In the genomic region with DNA sequence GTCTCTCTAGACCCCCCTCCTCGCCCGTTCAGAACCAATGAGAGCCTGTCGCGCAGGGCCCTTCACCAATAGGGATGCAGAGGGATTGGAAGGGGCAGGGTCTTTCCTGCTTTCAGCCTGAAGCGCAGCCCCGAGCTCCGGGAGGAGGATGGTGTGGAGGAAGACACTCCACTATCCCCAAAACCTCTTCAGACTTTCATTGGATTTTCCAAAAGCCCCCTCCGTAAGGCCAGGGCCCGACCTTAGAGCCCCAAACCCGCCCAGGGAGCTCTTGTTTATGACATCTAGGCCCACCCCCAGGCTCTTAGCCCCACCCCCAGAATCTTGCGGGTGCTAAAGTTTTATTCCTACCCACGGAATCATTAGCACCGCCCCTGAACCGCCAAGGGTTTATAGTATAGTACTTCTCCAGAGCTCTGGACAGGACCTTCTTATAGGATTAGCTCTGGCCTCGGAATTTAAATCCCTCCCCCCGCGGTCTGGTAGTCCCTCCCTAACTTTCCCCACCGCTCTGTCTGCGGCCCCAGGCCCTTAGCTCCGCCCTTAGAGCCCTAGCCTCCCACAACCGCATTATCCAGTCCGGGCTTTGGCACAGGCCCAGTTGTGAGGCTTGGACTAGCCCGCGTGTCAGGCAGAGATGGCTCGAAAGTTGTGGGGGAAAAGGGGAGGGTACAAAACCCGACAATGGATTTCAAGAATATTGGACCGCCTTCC, we compare ENCODE assay signal across 1 cellular context.
A peak's percentile ranks its signal among the peaks of the same experiment; 100 is the strongest.
TF ChIP-seq lines count a peak whose summit lies in the region.

No MANE protein-coding gene starts in this region.

TF ChIP-seq in HepG2, 621 proteins besides CTCF, POLR2A, EP300 and RAD21 (continues in another document):
- TF ChIP-seq GFI1 (CRISPR knock-in tag; IDR thresholded peaks at IDR 0.05; ENCODE audit: borderline replicate concordance) (no peak), SAP130 (CRISPR knock-in tag; IDR thresholded peaks at IDR 0.05; ENCODE audit: low read depth) (peak; percentile 36; the same call in 1 of the 2 replicates), ZNF451 (CRISPR knock-in tag; IDR thresholded peaks at IDR 0.05) (no peak), MIER3 (CRISPR knock-in tag; IDR thresholded peaks at IDR 0.05; ENCODE audit: borderline replicate concordance) (no peak), ZNF205 (CRISPR knock-in tag; IDR thresholded peaks at IDR 0.05) (0 out of 2 replicates have a peak, but pooled peaks have one; percentile 22), NFYB (CRISPR knock-in tag; IDR thresholded peaks at IDR 0.05) (peak; percentile 37; the same call in 1 of the 2 replicates), ZKSCAN1 (IDR thresholded peaks at IDR 0.05; ENCODE audit: low read length) (no peak), ZNF652 (CRISPR knock-in tag; IDR thresholded peaks at IDR 0.05; ENCODE audit: borderline replicate concordance, low read depth) (no peak), ISL2 (CRISPR knock-in tag; IDR thresholded peaks at IDR 0.05) (no peak), KDM5B (CRISPR knock-in tag; IDR thresholded peaks at IDR 0.05; ENCODE audit: borderline replicate concordance) (no peak), RCOR2 (CRISPR knock-in tag; IDR thresholded peaks at IDR 0.05) (peak; percentile 59; the same call in 1 of the 2 replicates), ZNF703 (CRISPR knock-in tag; IDR thresholded peaks at IDR 0.05; ENCODE audit: borderline replicate concordance) (no peak), BORCS8-MEF2B (CRISPR knock-in tag; IDR thresholded peaks at IDR 0.05) (no peak), ZNF136 (CRISPR knock-in tag; IDR thresholded peaks at IDR 0.05; ENCODE audit: low read depth) (no peak), MYC (CRISPR knock-in tag; IDR thresholded peaks at IDR 0.05; ENCODE audit: borderline replicate concordance) (no peak; the same call in 1 of the 2 replicates), XRCC5 (optimal IDR thresholded peaks at IDR 0.05; ENCODE audit: low read length) (peak; percentile 49), ZNF331 (CRISPR knock-in tag; IDR thresholded peaks at IDR 0.05) (0 out of 2 replicates have a peak, but pooled peaks have one; percentile 17), ZFP36L2 (CRISPR knock-in tag; IDR thresholded peaks at IDR 0.05) (no peak), XBP1 (CRISPR knock-in tag; IDR thresholded peaks at IDR 0.05) (peak; percentile 84; the same call in 1 of the 2 replicates), CBFB (CRISPR knock-in tag; IDR thresholded peaks at IDR 0.05) (0 out of 2 replicates have a peak, but pooled peaks have one; percentile 33), CAMTA2 (CRISPR knock-in tag; IDR thresholded peaks at IDR 0.05; ENCODE audit: borderline replicate concordance) (no peak), ZNF484 (CRISPR knock-in tag; IDR thresholded peaks at IDR 0.05; ENCODE audit: borderline replicate concordance, low read depth) (no peak), ZMYM3 (CRISPR knock-in tag; IDR thresholded peaks at IDR 0.05) (peak; percentile 98), ZBTB7B (CRISPR knock-in tag; IDR thresholded peaks at IDR 0.05) (no peak), NRL (CRISPR knock-in tag; IDR thresholded peaks at IDR 0.05; ENCODE audit: borderline replicate concordance) (no peak), ZNF430 (CRISPR knock-in tag; IDR thresholded peaks at IDR 0.05) (no peak), ZNF383 (CRISPR knock-in tag; IDR thresholded peaks at IDR 0.05; ENCODE audit: borderline replicate concordance) (no peak), MTA1 (CRISPR knock-in tag; IDR thresholded peaks at IDR 0.05; ENCODE audit: borderline replicate concordance) (no peak), ZKSCAN5 (CRISPR knock-in tag; IDR thresholded peaks at IDR 0.05) (no peak)
- TF ChIP-seq, protein P1, sequence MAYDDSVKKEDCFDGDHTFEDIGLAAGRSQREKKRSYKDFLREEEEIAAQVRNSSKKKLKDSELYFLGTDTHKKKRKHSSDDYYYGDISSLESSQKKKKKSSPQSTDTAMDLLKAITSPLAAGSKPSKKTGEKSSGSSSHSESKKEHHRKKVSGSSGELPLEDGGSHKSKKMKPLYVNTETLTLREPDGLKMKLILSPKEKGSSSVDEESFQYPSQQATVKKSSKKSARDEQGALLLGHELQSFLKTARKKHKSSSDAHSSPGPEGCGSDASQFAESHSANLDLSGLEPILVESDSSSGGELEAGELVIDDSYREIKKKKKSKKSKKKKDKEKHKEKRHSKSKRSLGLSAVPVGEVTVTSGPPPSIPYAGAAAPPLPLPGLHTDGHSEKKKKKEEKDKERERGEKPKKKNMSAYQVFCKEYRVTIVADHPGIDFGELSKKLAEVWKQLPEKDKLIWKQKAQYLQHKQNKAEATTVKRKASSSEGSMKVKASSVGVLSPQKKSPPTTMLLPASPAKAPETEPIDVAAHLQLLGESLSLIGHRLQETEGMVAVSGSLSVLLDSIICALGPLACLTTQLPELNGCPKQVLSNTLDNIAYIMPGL (CRISPR knock-in tag; IDR thresholded peaks at IDR 0.05; ENCODE audit: borderline replicate concordance in 1 of 2, low read depth in 1 of 2): no peak
- TF ChIP-seq, protein P2, sequence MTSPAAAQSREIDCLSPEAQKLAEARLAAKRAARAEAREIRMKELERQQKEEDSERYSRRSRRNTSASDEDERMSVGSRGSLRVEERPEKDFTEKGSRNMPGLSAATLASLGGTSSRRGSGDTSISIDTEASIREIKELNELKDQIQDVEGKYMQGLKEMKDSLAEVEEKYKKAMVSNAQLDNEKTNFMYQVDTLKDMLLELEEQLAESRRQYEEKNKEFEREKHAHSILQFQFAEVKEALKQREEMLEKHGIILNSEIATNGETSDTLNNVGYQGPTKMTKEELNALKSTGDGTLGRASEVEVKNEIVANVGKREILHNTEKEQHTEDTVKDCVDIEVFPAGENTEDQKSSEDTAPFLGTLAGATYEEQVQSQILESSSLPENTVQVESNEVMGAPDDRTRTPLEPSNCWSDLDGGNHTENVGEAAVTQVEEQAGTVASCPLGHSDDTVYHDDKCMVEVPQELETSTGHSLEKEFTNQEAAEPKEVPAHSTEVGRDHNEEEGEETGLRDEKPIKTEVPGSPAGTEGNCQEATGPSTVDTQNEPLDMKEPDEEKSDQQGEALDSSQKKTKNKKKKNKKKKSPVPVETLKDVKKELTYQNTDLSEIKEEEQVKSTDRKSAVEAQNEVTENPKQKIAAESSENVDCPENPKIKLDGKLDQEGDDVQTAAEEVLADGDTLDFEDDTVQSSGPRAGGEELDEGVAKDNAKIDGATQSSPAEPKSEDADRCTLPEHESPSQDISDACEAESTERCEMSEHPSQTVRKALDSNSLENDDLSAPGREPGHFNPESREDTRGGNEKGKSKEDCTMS (CRISPR knock-in tag; conservative IDR thresholded peaks at IDR 0.05): no peak
- TF ChIP-seq, protein P3, sequence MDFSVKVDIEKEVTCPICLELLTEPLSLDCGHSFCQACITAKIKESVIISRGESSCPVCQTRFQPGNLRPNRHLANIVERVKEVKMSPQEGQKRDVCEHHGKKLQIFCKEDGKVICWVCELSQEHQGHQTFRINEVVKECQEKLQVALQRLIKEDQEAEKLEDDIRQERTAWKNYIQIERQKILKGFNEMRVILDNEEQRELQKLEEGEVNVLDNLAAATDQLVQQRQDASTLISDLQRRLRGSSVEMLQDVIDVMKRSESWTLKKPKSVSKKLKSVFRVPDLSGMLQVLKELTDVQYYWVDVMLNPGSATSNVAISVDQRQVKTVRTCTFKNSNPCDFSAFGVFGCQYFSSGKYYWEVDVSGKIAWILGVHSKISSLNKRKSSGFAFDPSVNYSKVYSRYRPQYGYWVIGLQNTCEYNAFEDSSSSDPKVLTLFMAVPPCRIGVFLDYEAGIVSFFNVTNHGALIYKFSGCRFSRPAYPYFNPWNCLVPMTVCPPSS (IDR thresholded peaks at IDR 0.05): no peak
- TF ChIP-seq, protein P4, sequence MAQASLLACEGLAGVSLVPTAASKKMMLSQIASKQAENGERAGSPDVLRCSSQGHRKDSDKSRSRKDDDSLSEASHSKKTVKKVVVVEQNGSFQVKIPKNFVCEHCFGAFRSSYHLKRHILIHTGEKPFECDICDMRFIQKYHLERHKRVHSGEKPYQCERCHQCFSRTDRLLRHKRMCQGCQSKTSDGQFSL (CRISPR knock-in tag; IDR thresholded peaks at IDR 0.05): no peak
- TF ChIP-seq, protein P5, sequence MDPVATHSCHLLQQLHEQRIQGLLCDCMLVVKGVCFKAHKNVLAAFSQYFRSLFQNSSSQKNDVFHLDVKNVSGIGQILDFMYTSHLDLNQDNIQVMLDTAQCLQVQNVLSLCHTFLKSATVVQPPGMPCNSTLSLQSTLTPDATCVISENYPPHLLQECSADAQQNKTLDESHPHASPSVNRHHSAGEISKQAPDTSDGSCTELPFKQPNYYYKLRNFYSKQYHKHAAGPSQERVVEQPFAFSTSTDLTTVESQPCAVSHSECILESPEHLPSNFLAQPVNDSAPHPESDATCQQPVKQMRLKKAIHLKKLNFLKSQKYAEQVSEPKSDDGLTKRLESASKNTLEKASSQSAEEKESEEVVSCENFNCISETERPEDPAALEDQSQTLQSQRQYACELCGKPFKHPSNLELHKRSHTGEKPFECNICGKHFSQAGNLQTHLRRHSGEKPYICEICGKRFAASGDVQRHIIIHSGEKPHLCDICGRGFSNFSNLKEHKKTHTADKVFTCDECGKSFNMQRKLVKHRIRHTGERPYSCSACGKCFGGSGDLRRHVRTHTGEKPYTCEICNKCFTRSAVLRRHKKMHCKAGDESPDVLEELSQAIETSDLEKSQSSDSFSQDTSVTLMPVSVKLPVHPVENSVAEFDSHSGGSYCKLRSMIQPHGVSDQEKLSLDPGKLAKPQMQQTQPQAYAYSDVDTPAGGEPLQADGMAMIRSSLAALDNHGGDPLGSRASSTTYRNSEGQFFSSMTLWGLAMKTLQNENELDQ (CRISPR knock-in tag; IDR thresholded peaks at IDR 0.05; ENCODE audit: borderline replicate concordance): no peak
- TF ChIP-seq, protein P6, sequence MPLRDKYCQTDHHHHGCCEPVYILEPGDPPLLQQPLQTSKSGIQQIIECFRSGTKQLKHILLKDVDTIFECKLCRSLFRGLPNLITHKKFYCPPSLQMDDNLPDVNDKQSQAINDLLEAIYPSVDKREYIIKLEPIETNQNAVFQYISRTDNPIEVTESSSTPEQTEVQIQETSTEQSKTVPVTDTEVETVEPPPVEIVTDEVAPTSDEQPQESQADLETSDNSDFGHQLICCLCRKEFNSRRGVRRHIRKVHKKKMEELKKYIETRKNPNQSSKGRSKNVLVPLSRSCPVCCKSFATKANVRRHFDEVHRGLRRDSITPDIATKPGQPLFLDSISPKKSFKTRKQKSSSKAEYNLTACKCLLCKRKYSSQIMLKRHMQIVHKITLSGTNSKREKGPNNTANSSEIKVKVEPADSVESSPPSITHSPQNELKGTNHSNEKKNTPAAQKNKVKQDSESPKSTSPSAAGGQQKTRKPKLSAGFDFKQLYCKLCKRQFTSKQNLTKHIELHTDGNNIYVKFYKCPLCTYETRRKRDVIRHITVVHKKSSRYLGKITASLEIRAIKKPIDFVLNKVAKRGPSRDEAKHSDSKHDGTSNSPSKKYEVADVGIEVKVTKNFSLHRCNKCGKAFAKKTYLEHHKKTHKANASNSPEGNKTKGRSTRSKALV (CRISPR knock-in tag; IDR thresholded peaks at IDR 0.05): no peak
- TF ChIP-seq, protein P7, sequence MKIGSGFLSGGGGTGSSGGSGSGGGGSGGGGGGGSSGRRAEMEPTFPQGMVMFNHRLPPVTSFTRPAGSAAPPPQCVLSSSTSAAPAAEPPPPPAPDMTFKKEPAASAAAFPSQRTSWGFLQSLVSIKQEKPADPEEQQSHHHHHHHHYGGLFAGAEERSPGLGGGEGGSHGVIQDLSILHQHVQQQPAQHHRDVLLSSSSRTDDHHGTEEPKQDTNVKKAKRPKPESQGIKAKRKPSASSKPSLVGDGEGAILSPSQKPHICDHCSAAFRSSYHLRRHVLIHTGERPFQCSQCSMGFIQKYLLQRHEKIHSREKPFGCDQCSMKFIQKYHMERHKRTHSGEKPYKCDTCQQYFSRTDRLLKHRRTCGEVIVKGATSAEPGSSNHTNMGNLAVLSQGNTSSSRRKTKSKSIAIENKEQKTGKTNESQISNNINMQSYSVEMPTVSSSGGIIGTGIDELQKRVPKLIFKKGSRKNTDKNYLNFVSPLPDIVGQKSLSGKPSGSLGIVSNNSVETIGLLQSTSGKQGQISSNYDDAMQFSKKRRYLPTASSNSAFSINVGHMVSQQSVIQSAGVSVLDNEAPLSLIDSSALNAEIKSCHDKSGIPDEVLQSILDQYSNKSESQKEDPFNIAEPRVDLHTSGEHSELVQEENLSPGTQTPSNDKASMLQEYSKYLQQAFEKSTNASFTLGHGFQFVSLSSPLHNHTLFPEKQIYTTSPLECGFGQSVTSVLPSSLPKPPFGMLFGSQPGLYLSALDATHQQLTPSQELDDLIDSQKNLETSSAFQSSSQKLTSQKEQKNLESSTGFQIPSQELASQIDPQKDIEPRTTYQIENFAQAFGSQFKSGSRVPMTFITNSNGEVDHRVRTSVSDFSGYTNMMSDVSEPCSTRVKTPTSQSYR (CRISPR knock-in tag; IDR thresholded peaks at IDR 0.05; ENCODE audit: borderline replicate concordance): no peak
- TF ChIP-seq, protein P8, sequence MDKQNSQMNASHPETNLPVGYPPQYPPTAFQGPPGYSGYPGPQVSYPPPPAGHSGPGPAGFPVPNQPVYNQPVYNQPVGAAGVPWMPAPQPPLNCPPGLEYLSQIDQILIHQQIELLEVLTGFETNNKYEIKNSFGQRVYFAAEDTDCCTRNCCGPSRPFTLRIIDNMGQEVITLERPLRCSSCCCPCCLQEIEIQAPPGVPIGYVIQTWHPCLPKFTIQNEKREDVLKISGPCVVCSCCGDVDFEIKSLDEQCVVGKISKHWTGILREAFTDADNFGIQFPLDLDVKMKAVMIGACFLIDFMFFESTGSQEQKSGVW (CRISPR knock-in tag; IDR thresholded peaks at IDR 0.05; ENCODE audit: borderline replicate concordance): no peak
- TF ChIP-seq, protein P9, sequence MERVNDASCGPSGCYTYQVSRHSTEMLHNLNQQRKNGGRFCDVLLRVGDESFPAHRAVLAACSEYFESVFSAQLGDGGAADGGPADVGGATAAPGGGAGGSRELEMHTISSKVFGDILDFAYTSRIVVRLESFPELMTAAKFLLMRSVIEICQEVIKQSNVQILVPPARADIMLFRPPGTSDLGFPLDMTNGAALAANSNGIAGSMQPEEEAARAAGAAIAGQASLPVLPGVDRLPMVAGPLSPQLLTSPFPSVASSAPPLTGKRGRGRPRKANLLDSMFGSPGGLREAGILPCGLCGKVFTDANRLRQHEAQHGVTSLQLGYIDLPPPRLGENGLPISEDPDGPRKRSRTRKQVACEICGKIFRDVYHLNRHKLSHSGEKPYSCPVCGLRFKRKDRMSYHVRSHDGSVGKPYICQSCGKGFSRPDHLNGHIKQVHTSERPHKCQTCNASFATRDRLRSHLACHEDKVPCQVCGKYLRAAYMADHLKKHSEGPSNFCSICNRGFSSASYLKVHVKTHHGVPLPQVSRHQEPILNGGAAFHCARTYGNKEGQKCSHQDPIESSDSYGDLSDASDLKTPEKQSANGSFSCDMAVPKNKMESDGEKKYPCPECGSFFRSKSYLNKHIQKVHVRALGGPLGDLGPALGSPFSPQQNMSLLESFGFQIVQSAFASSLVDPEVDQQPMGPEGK (CRISPR knock-in tag; IDR thresholded peaks at IDR 0.05): 0 out of 2 replicates have a peak, but pooled peaks have one; percentile 43
- TF ChIP-seq, protein P10, sequence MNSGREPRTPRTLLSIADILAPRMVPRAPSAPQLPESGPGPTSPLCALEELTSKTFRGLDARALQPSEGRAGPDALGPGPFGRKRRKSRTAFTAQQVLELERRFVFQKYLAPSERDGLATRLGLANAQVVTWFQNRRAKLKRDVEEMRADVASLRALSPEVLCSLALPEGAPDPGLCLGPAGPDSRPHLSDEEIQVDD (CRISPR knock-in tag; IDR thresholded peaks at IDR 0.05; ENCODE audit: borderline replicate concordance): no peak
- TF ChIP-seq, protein P11, sequence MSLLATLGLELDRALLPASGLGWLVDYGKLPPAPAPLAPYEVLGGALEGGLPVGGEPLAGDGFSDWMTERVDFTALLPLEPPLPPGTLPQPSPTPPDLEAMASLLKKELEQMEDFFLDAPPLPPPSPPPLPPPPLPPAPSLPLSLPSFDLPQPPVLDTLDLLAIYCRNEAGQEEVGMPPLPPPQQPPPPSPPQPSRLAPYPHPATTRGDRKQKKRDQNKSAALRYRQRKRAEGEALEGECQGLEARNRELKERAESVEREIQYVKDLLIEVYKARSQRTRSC (CRISPR knock-in tag; IDR thresholded peaks at IDR 0.05; ENCODE audit: low read depth): no peak
